In the genomic region with DNA sequence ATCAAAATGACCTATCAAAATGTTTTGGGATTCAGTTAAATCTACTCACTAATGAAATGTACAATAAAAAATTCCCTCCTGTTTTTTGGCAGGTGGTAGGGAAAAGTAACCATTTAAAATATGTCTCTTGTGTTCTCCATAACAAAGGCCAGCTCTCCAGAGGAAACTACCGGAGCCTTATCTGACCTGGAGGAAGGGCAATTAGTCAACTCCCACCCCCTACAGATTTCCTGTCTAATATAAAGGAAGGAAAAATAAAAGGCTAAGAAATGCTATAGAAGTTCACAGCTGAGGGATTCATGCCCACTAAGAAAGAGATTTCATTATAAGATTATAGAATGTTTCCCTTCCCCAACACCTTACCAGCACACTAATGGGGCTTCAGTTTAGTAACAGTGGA, we compare ENCODE assay signal across 3 cellular contexts.
TF ChIP-seq lines count a peak whose summit lies in the region.

No MANE protein-coding gene starts in this region.

TF ChIP-seq in liver, 16 proteins besides CTCF, POLR2A, EP300 and RAD21 (continued from another document):
- TF ChIP-seq, protein P1, sequence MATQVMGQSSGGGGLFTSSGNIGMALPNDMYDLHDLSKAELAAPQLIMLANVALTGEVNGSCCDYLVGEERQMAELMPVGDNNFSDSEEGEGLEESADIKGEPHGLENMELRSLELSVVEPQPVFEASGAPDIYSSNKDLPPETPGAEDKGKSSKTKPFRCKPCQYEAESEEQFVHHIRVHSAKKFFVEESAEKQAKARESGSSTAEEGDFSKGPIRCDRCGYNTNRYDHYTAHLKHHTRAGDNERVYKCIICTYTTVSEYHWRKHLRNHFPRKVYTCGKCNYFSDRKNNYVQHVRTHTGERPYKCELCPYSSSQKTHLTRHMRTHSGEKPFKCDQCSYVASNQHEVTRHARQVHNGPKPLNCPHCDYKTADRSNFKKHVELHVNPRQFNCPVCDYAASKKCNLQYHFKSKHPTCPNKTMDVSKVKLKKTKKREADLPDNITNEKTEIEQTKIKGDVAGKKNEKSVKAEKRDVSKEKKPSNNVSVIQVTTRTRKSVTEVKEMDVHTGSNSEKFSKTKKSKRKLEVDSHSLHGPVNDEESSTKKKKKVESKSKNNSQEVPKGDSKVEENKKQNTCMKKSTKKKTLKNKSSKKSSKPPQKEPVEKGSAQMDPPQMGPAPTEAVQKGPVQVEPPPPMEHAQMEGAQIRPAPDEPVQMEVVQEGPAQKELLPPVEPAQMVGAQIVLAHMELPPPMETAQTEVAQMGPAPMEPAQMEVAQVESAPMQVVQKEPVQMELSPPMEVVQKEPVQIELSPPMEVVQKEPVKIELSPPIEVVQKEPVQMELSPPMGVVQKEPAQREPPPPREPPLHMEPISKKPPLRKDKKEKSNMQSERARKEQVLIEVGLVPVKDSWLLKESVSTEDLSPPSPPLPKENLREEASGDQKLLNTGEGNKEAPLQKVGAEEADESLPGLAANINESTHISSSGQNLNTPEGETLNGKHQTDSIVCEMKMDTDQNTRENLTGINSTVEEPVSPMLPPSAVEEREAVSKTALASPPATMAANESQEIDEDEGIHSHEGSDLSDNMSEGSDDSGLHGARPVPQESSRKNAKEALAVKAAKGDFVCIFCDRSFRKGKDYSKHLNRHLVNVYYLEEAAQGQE (IDR thresholded peaks at IDR 0.05): no peak
- TF ChIP-seq HNF4A (conservative IDR thresholded peaks at IDR 0.05): no peak
TF ChIP-seq in liver: peak in this region for 1.

TF ChIP-seq in HepG2, 621 proteins besides CTCF, POLR2A, EP300 and RAD21 (continued from another document):
- TF ChIP-seq MTERF4 (CRISPR knock-in tag; IDR thresholded peaks at IDR 0.05) (no peak), ZNF143 (CRISPR knock-in tag; IDR thresholded peaks at IDR 0.05) (no peak), CERS6 (CRISPR knock-in tag; IDR thresholded peaks at IDR 0.05) (no peak), ZNF580 (CRISPR knock-in tag; IDR thresholded peaks at IDR 0.05; ENCODE audit: borderline replicate concordance, low read depth) (no peak), PRMT3 (CRISPR knock-in tag; IDR thresholded peaks at IDR 0.05; ENCODE audit: borderline replicate concordance, low read depth) (no peak), CREB1 (IDR thresholded peaks at IDR 0.05) (no peak), CREB1 (CRISPR knock-in tag; IDR thresholded peaks at IDR 0.05) (no peak), CREM (IDR thresholded peaks at IDR 0.05) (no peak), CREM (CRISPR knock-in tag; IDR thresholded peaks at IDR 0.05) (no peak), RCOR2 (CRISPR knock-in tag; IDR thresholded peaks at IDR 0.05) (no peak), RBM22 (optimal IDR thresholded peaks at IDR 0.05; ENCODE audit: low read length) (no peak), REL (CRISPR knock-in tag; conservative IDR thresholded peaks at IDR 0.05) (no peak), ZNF383 (CRISPR knock-in tag; IDR thresholded peaks at IDR 0.05; ENCODE audit: borderline replicate concordance) (no peak), SALL2 (CRISPR knock-in tag; IDR thresholded peaks at IDR 0.05) (no peak), AGO2 (optimal IDR thresholded peaks at IDR 0.05; ENCODE audit: low read depth, low read length) (no peak), ZC3H13 (CRISPR knock-in tag; IDR thresholded peaks at IDR 0.05) (no peak), MBD4 (IDR thresholded peaks at IDR 0.05; ENCODE audit: borderline replicate concordance, low read length) (no peak), ZNF816 (CRISPR knock-in tag; IDR thresholded peaks at IDR 0.05; ENCODE audit: borderline replicate concordance) (no peak)
- TF ChIP-seq, protein P2, sequence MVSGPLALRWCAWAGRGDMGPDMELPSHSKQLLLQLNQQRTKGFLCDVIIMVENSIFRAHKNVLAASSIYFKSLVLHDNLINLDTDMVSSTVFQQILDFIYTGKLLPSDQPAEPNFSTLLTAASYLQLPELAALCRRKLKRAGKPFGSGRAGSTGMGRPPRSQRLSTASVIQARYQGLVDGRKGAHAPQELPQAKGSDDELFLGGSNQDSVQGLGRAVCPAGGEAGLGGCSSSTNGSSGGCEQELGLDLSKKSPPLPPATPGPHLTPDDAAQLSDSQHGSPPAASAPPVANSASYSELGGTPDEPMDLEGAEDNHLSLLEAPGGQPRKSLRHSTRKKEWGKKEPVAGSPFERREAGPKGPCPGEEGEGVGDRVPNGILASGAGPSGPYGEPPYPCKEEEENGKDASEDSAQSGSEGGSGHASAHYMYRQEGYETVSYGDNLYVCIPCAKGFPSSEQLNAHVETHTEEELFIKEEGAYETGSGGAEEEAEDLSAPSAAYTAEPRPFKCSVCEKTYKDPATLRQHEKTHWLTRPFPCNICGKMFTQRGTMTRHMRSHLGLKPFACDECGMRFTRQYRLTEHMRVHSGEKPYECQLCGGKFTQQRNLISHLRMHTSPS (CRISPR knock-in tag; IDR thresholded peaks at IDR 0.05; ENCODE audit: low read depth): no peak

TF ChIP-seq in WTC11, 78 proteins besides CTCF, POLR2A, EP300 and RAD21 (continued from another document):
- TF ChIP-seq ZNF263 (CRISPR knock-in tag; IDR thresholded peaks at IDR 0.05; ENCODE audit: low read depth) (no peak), TEAD4 (CRISPR knock-in tag; IDR thresholded peaks at IDR 0.05) (no peak), KAT7 (CRISPR knock-in tag; IDR thresholded peaks at IDR 0.05; ENCODE audit: borderline replicate concordance) (no peak), SP1 (CRISPR knock-in tag; conservative IDR thresholded peaks at IDR 0.05) (no peak), NFYB (CRISPR knock-in tag; conservative IDR thresholded peaks at IDR 0.05; ENCODE audit: low read depth) (no peak), ARID4B (CRISPR knock-in tag; IDR thresholded peaks at IDR 0.05; ENCODE audit: borderline replicate concordance) (no peak)
- TF ChIP-seq, protein P3, sequence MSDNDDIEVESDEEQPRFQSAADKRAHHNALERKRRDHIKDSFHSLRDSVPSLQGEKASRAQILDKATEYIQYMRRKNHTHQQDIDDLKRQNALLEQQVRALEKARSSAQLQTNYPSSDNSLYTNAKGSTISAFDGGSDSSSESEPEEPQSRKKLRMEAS (CRISPR knock-in tag; IDR thresholded peaks at IDR 0.05): no peak
- TF ChIP-seq, protein P4, sequence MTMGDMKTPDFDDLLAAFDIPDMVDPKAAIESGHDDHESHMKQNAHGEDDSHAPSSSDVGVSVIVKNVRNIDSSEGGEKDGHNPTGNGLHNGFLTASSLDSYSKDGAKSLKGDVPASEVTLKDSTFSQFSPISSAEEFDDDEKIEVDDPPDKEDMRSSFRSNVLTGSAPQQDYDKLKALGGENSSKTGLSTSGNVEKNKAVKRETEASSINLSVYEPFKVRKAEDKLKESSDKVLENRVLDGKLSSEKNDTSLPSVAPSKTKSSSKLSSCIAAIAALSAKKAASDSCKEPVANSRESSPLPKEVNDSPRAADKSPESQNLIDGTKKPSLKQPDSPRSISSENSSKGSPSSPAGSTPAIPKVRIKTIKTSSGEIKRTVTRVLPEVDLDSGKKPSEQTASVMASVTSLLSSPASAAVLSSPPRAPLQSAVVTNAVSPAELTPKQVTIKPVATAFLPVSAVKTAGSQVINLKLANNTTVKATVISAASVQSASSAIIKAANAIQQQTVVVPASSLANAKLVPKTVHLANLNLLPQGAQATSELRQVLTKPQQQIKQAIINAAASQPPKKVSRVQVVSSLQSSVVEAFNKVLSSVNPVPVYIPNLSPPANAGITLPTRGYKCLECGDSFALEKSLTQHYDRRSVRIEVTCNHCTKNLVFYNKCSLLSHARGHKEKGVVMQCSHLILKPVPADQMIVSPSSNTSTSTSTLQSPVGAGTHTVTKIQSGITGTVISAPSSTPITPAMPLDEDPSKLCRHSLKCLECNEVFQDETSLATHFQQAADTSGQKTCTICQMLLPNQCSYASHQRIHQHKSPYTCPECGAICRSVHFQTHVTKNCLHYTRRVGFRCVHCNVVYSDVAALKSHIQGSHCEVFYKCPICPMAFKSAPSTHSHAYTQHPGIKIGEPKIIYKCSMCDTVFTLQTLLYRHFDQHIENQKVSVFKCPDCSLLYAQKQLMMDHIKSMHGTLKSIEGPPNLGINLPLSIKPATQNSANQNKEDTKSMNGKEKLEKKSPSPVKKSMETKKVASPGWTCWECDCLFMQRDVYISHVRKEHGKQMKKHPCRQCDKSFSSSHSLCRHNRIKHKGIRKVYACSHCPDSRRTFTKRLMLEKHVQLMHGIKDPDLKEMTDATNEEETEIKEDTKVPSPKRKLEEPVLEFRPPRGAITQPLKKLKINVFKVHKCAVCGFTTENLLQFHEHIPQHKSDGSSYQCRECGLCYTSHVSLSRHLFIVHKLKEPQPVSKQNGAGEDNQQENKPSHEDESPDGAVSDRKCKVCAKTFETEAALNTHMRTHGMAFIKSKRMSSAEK (CRISPR knock-in tag; IDR thresholded peaks at IDR 0.05; ENCODE audit: borderline replicate concordance): no peak
TF ChIP-seq in WTC11: peak in this region for 0.
